24 cellular contexts compared by ENCODE assay signal in genomic region chr3:20236603-20237002, GRCh38. TPM values are rescaled to one million over a fixed set of nuclear protein-coding genes. Genes with fewer than 3 reads are reported as not detected.
"Had no signal": no experiment of that assay in that cellular context is flagged by ENCODE, and none has a peak within 500 bp of the region (broad histone marks: within the 10 kb centered on the region; RNA-seq: fewer than 3 reads in every experiment).

No MANE protein-coding gene starts in this region.

- H3K9me3 ChIP-seq: esophagus squamous epithelium, left ventricle myocardium inferior, right atrium auricular region, sigmoid colon, spleen, suprapubic skin, transverse colon, upper lobe of right lung, uterus had no signal

- H3K9ac ChIP-seq: parathyroid adenoma had no signal

- H3K36me3 ChIP-seq: esophagus squamous epithelium, left ventricle myocardium inferior, right atrium auricular region, sigmoid colon, spleen, suprapubic skin, transverse colon, upper lobe of right lung, uterus had no signal

- H2AFZ ChIP-seq: parathyroid adenoma had no signal

- H3K79me2 ChIP-seq: parathyroid adenoma had no signal

- H3K27me3 ChIP-seq: esophagus squamous epithelium, right atrium auricular region, sigmoid colon, spleen, suprapubic skin, transverse colon, upper lobe of right lung, uterus had no signal

- H3K4me1 ChIP-seq: left ventricle myocardium inferior, parathyroid adenoma, right atrium auricular region, sigmoid colon, spleen, suprapubic skin, transverse colon, upper lobe of right lung, uterus had no signal

- H3K27ac ChIP-seq: coronary artery, esophagus squamous epithelium, left ventricle myocardium inferior, parathyroid adenoma, right atrium auricular region, sigmoid colon, spleen, suprapubic skin, transverse colon, upper lobe of right lung, uterus had no signal

- DNase-seq: effector memory CD8-positive, alpha-beta T cell; erythroblast; esophagus squamous epithelium; head of caudate nucleus; left cardiac atrium; left ventricle myocardium inferior; mesenchymal stem cell; natural killer cell; occipital lobe; sigmoid colon; spleen; stimulated activated CD4-positive, alpha-beta T cell treated with anti-CD3 and anti-CD28 coated beads, Interleukin-2, amount 100 ng/mL, for 48 hours; stimulated activated naive B cell treated with anti-CD40 and anti-IgM and Interleukin-4, amounts not matched to agents 10 μg/mL and 1 μg/mL and 100 μg/mL, for 72 hours; transverse colon; upper lobe of right lung; uterus had no signal

- FAIRE-seq: endometrium, frontal cortex, keratinocyte had no signal

- ATAC-seq: effector memory CD8-positive, alpha-beta T cell; left cardiac atrium; natural killer cell; stimulated activated naive B cell treated with anti-CD40 and anti-IgM and Interleukin-4, amounts not matched to agents 10 μg/mL and 1 μg/mL and 100 μg/mL, for 72 hours; upper lobe of right lung had no signal

- H3K4me3 ChIP-seq: coronary artery, esophagus squamous epithelium, left ventricle myocardium inferior, lung, right atrium auricular region, sigmoid colon, spleen, suprapubic skin, transverse colon, upper lobe of right lung, uterus had no signal

RNA-seq across cellular contexts. Expression of gene SGO1, which starts 50.6 kb away (rescaled TPM):
- total RNA-seq: upper lobe of right lung had no signal
